In genomic region chr15:92812271-92812670, GRCh38 we compare ENCODE assay signal across 8 cellular contexts.
DNase-seq lines count a peak whose midpoint lies in the region; ATAC-seq, FAIRE-seq and TF ChIP-seq lines count a peak whose summit lies in the region.
"Had no signal": no experiment of that assay in that cellular context is flagged by ENCODE, and none has a peak within 500 bp of the region (broad histone marks: within the 10 kb centered on the region; RNA-seq: fewer than 3 reads in every experiment).

No MANE protein-coding gene starts in this region.

- no peaks in the 10 kb centered on the region for H3K9me3 ChIP-seq in CD4-positive, alpha-beta memory T cell (ENCODE audit: control insufficient read depth in 1 of 2, low read length in 2 of 2)
- H3K9me3 ChIP-seq in neuronal stem cell (replicated peaks in 1 of 2; ENCODE audit: control insufficient read depth in 2 of 2, insufficient read depth in 1 of 2, low read depth in 1 of 2, low read length in 2 of 2) = peaks cover 0 to 5% of the 10 kb centered on the region in 2 donors

- no peak overlapping the region for H2BK15ac ChIP-seq in neuronal stem cell (ENCODE audit: low read length)

- H3K9ac ChIP-seq in KMS-11 (peak overlapping the region; percentile 98), neuronal stem cell (ENCODE audit: low read depth, low read length, poor library complexity) (no peak overlapping the region)

- H3K4me1 Mint-ChIP-seq in CD4-positive, alpha-beta memory T cell = peaks cover 29 to 82% (median 48%) of the 10 kb centered on the region in 4 donors
- H3K4me1 Mint-ChIP-seq in effector memory CD8-positive, alpha-beta T cell (ENCODE audit: low read depth in 2 of 2) = peaks cover 7 to 26% of the 10 kb centered on the region in 2 donors

- no peak for TF ChIP-seq CTCF in KMS-11 (conservative IDR thresholded peaks at IDR 0.05; ENCODE audit: low read depth, low read length)
- TF ChIP-seq CTCF in bronchial epithelial cell (IDR thresholded peaks at IDR 0.05; ENCODE audit: insufficient read depth, low read length, severe bottlenecking) = no peak

- no CpG with 5 or more reads among the region's 12 CpGs for WGBS in neuronal stem cell (ENCODE audit: extremely low coverage in 2 of 2, insufficient read length in 2 of 2, insufficient replicate concordance in 1 of 2), 2 donors

- no peaks in the 10 kb centered on the region for H3K36me3 ChIP-seq in CD4-positive, alpha-beta memory T cell (ENCODE audit: insufficient read depth, low read length)
- H3K36me3 ChIP-seq in KMS-11 (ENCODE audit: insufficient read depth) (no peaks in the 10 kb centered on the region), bronchial epithelial cell (ENCODE audit: control insufficient read depth, insufficient read depth, low read length) (no peaks in the 10 kb centered on the region), neuronal stem cell (replicated peaks in 1 of 2; ENCODE audit: control insufficient read depth in 2 of 2, insufficient read depth in 2 of 2, low read length in 2 of 2) (no peaks in the 10 kb centered on the region)

- ATAC-seq in HG02852 (IDR thresholded peaks at IDR 0.05; ENCODE audit: unreplicated experiment) = no peak
- no peak for ATAC-seq in effector memory CD8-positive, alpha-beta T cell (replicated peaks)

- peaks cover 52% of the 10 kb centered on the region for H3K79me2 ChIP-seq in KMS-11 (ENCODE audit: insufficient read depth, low read depth)

- peak overlapping the region; percentile 61 for H2AFZ ChIP-seq in KMS-11 (ENCODE audit: low read depth)
- no peak overlapping the region for H2AFZ ChIP-seq in neuronal stem cell (ENCODE audit: low read length)

- H3K9me3 Mint-ChIP-seq in CD4-positive, alpha-beta memory T cell = no peaks in the 10 kb centered on the region
- no peaks in the 10 kb centered on the region for H3K9me3 Mint-ChIP-seq in effector memory CD8-positive, alpha-beta T cell

- H3K4me2 ChIP-seq in KMS-11 (peak overlapping the region; percentile 99), neuronal stem cell (ENCODE audit: insufficient read depth, low read length, poor library complexity, severe bottlenecking) (no peak overlapping the region)

- no peaks in the 10 kb centered on the region for H3K27me3 Mint-ChIP-seq in CD4-positive, alpha-beta memory T cell
- H3K27me3 Mint-ChIP-seq in effector memory CD8-positive, alpha-beta T cell = no peaks in the 10 kb centered on the region

- H3K4me3 Mint-ChIP-seq in CD4-positive, alpha-beta memory T cell = peak overlapping the region in 6 of 8 donors; percentile 13 to 94 (median 46)
- H3K4me3 Mint-ChIP-seq in effector memory CD8-positive, alpha-beta T cell = no peak overlapping the region

- H3K27ac ChIP-seq in CD4-positive, alpha-beta memory T cell (ENCODE audit: low read depth, low read length) = peak overlapping the region; percentile 42
- H3K27ac ChIP-seq in KMS-11 (peak overlapping the region; percentile 100), neuronal stem cell (replicated peaks; ENCODE audit: low read length) (no peak overlapping the region)

- no peak for FAIRE-seq in bronchial epithelial cell (lab: Jason Lieb, UNC)

- H3K4me1 ChIP-seq in CD4-positive, alpha-beta memory T cell (ENCODE audit: insufficient read depth, low read length) = peaks cover 72% of the 10 kb centered on the region
- H3K4me1 ChIP-seq in KMS-11 (ENCODE audit: low read depth, poor library complexity, severe bottlenecking) (peaks cover 45% of the 10 kb centered on the region), neuronal stem cell (ENCODE audit: control insufficient read depth in 2 of 2, insufficient read depth in 1 of 2, low read depth in 1 of 2, low read length in 2 of 2) (peaks cover 5 to 8% of the 10 kb centered on the region in 2 donors)

- H2BK5ac ChIP-seq in neuronal stem cell (ENCODE audit: low read length) = no peak overlapping the region

- CTCF ChIA-PET in CD4-positive, alpha-beta memory T cell (lab: Charles Lee; ENCODE audit: partially characterized antibody) = interaction anchor here (2.0 to 5.1 kb wide), 5 partner anchors 21 to 105 kb away, joined by 6 to 121 read pairs (median 50); partner anchors contain the start of gene CHD2

- no peaks in the 10 kb centered on the region for H3K27me3 ChIP-seq in CD4-positive, alpha-beta memory T cell (ENCODE audit: insufficient read depth, low read length)
- H3K27me3 ChIP-seq in KMS-11 (ENCODE audit: insufficient read depth, low read depth) = no peaks in the 10 kb centered on the region
- H3K27me3 ChIP-seq in bronchial epithelial cell (ENCODE audit: control insufficient read depth, insufficient read depth, low read length) = no peaks in the 10 kb centered on the region
- H3K27me3 ChIP-seq in neuronal stem cell (ENCODE audit: control insufficient read depth in 3 of 3, insufficient read depth in 3 of 3, low read depth in 1 of 3, low read length in 3 of 3) = no peaks in the 10 kb centered on the region

- no peak overlapping the region for H3K4ac ChIP-seq in neuronal stem cell (ENCODE audit: low read length)

- POLR2A ChIA-PET in CD4-positive, alpha-beta memory T cell (lab: Charles Lee; ENCODE audit: partially characterized antibody) = interaction anchor here (5.3 to 14.5 kb wide), 5 partner anchors 8 to 103 kb away, joined by 232 to 1104 read pairs (median 295); partner anchors contain the start of gene CHD2

- no peak overlapping the region for H3K23ac ChIP-seq in neuronal stem cell (ENCODE audit: low read depth, low read length, poor library complexity)

- no peak overlapping the region for H2BK120ac ChIP-seq in neuronal stem cell (ENCODE audit: low read depth, low read length)

- no peak overlapping the region for H3K4me3 ChIP-seq in CD4-positive, alpha-beta memory T cell (ENCODE audit: low read length in 2 of 2)
- H3K4me3 ChIP-seq in KMS-11 (IDR thresholded peaks at IDR 0.05; ENCODE audit: insufficient read depth, low read depth, low read length) (no peak overlapping the region), bronchial epithelial cell (ENCODE audit: low read depth, low read length) (peak overlapping the region; percentile 35), neuronal stem cell (ENCODE audit: low read length in 2 of 2) (no peak overlapping the region)

- peak overlapping the region; percentile 8 for H2AK5ac ChIP-seq in neuronal stem cell (ENCODE audit: low read depth, low read length)

- H4K20me1 ChIP-seq in KMS-11 (ENCODE audit: insufficient read depth) = no peaks in the 10 kb centered on the region

- H2BK12ac ChIP-seq in neuronal stem cell (ENCODE audit: low read length) = no peak overlapping the region

- no peak overlapping the region for H3K14ac ChIP-seq in neuronal stem cell (ENCODE audit: low read length)

- intact Hi-C loops in CD4-positive, alpha-beta memory T cell (cut with micrococcal nuclease) = no loop called here

- H3K18ac ChIP-seq in neuronal stem cell (ENCODE audit: low read length) = no peak overlapping the region

- H4K8ac ChIP-seq in neuronal stem cell (ENCODE audit: low read depth, low read length) = no peak overlapping the region

- H3K27ac Mint-ChIP-seq in CD4-positive, alpha-beta memory T cell = peak overlapping the region; percentile 89 to 98 (median 93)
- no peak overlapping the region for H3K27ac Mint-ChIP-seq in effector memory CD8-positive, alpha-beta T cell

- H3K79me1 ChIP-seq in neuronal stem cell (ENCODE audit: low read depth, low read length) = no peaks in the 10 kb centered on the region

- DNase-seq in CD4-positive, alpha-beta memory T cell = no peak
- DNase-seq in bronchial epithelial cell (ENCODE audit: low read depth) = no peak
- DNase-seq in neuronal stem cell (ENCODE audit: low spot score) = no peak
- no peak for DNase-seq in NCI-H446 (lab: John Stamatoyannopoulos, UW)
- DNase-seq in effector memory CD8-positive, alpha-beta T cell = no peak
- DNase-seq: islet precursor cell had no signal

- H4K91ac ChIP-seq in neuronal stem cell (ENCODE audit: low read depth, low read length, poor library complexity) = no peak overlapping the region

- H3K36me3 Mint-ChIP-seq in CD4-positive, alpha-beta memory T cell = peaks cover 0 to 3% of the 10 kb centered on the region in 2 donors
- peaks cover 17% of the 10 kb centered on the region for H3K36me3 Mint-ChIP-seq in effector memory CD8-positive, alpha-beta T cell (ENCODE audit: insufficient read depth)

Comparison
In these comparisons a context has a peak if more than half of its experiments do, and no peak if none do; other contexts are left out.
1. H3K27ac Mint-ChIP-seq: peak in CD4-positive, alpha-beta memory T cell (7 of 7); none in effector memory CD8-positive, alpha-beta T cell (0 of 2).
2. H3K4me3 Mint-ChIP-seq: peak in CD4-positive, alpha-beta memory T cell (6 of 8); none in effector memory CD8-positive, alpha-beta T cell (0 of 2).